ENCODE assay signal across 20 cellular contexts in the genomic region with DNA sequence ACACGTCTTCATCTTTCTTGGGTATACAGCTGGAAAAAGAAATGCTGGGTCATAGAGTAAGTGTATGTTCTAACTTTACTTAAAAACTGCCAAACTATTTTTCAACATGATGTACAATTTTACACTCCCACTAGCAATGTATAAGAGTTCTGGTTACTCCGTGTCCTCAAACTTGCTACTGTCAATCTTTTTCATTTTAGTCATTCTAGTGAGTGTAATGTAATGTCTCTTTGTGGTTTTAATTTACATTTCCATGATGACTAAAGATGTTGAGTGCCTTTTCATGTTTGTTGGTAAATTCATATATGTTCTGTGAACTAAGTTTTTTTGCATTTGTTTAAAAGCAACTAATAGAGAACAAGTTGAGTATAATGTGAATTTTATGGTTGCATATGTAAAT.
"Had no signal": no experiment of that assay in that cellular context is flagged by ENCODE, and none has a peak within 500 bp of the region (broad histone marks: within the 10 kb centered on the region; RNA-seq: fewer than 3 reads in every experiment).

No MANE protein-coding gene starts in this region.

- H3K27ac ChIP-seq: adrenal gland, SK-N-MC, thoracic aorta, upper lobe of right lung had no signal

- DNase-seq: activated B cell treated with CpG ODN at 0.5 μM for 24 hours; activated naive CD4-positive, alpha-beta T cell treated with anti-CD3 and anti-CD28 coated beads for 36 hours; adrenal gland; central memory CD4-positive, alpha-beta T cell; effector CD8-positive, alpha-beta T cell; head of caudate nucleus; nephron progenitor cell; occipital lobe; right cardiac atrium; Right ventricle myocardium superior; stimulated activated CD4-positive, alpha-beta T cell treated with anti-CD3 and anti-CD28 coated beads, Interleukin-4, amount 100 ng/mL, for 4 hours; stimulated activated CD8-positive, alpha-beta memory T cell treated with anti-CD3 and anti-CD28 coated beads, Interleukin-4, amount 100 ng/mL, for 48 hours; upper lobe of right lung had no signal

- ATAC-seq: right cardiac atrium, upper lobe of right lung had no signal

- FAIRE-seq: endothelial cell of umbilical vein, frontal cortex had no signal

- H3K27me3 ChIP-seq: adrenal gland, upper lobe of right lung had no signal

- H3K36me3 ChIP-seq: thoracic aorta had no signal

- H3K9me3 Mint-ChIP-seq: activated B cell treated with CpG ODN at 0.5 μM for 24 hours; activated naive CD4-positive, alpha-beta T cell treated with anti-CD3 and anti-CD28 coated beads for 36 hours; nephron progenitor cell had no signal

- H3K9me3 ChIP-seq: adrenal gland, thoracic aorta, upper lobe of right lung had no signal

- H3K27me3 Mint-ChIP-seq: activated B cell treated with CpG ODN at 0.5 μM for 24 hours, progenitor cell of endocrine pancreas had no signal

- H3K4me2 ChIP-seq: smooth muscle cell had no signal

- H3K4me3 ChIP-seq: adrenal gland, SK-N-MC, smooth muscle cell, thoracic aorta, upper lobe of right lung had no signal

- H3K4me1 ChIP-seq: adrenal gland, upper lobe of right lung had no signal

- H3K27ac Mint-ChIP-seq: activated B cell treated with CpG ODN at 0.5 μM for 24 hours; activated naive CD4-positive, alpha-beta T cell treated with anti-CD3 and anti-CD28 coated beads for 36 hours; nephron progenitor cell; progenitor cell of endocrine pancreas; T-helper 1 cell treated with Interleukin-12 subunit alpha and Interleukin-12 subunit beta and Interleukin-4 antibody, amounts not matched to agents 30 μg/mL and 1 μg/mL, for 36 hours had no signal

- H3K4me3 Mint-ChIP-seq: activated B cell treated with CpG ODN at 0.5 μM for 24 hours; activated naive CD4-positive, alpha-beta T cell treated with anti-CD3 and anti-CD28 coated beads for 36 hours; nephron progenitor cell; T-helper 1 cell treated with Interleukin-12 subunit alpha and Interleukin-12 subunit beta and Interleukin-4 antibody, amounts not matched to agents 30 μg/mL and 1 μg/mL, for 36 hours had no signal
